In genomic region chr10:95464280-95464679, GRCh38 we compare ENCODE assay signal across 16 cellular contexts.
DNase-seq lines count a peak whose midpoint lies in the region; ATAC-seq, FAIRE-seq and TF ChIP-seq lines count a peak whose summit lies in the region.
"Had no signal": no experiment of that assay in that cellular context is flagged by ENCODE, and none has a peak within 500 bp of the region (broad histone marks: within the 10 kb centered on the region; RNA-seq: fewer than 3 reads in every experiment).

No MANE protein-coding gene starts in this region.

- DNase-seq in heart left ventricle, result no peak
- no peak for DNase-seq in Right ventricle myocardium superior
- peak; percentile 81 for DNase-seq in NCI-H748 (lab: John Stamatoyannopoulos, UW; ENCODE audit: unreplicated experiment)
- no peak for DNase-seq in HepG2 (ENCODE audit: low spot score)
- DNase-seq in tibial artery, result no peak
- no peak for DNase-seq in cortex of kidney (lab: John Stamatoyannopoulos, UW)
- DNase-seq in SIG-M5 (lab: John Stamatoyannopoulos, UW), result no peak
- no peak for DNase-seq in mesenchymal stem cell
- DNase-seq: activated B cell treated with CpG ODN at 0.5 μM for 24 hours; activated CD8-positive, alpha-beta memory T cell treated with anti-CD3 and anti-CD28 coated beads for 24 hours; brain microvascular endothelial cell; islet precursor cell; SJCRH30; stimulated activated CD4-positive, alpha-beta T cell treated with anti-CD3 and anti-CD28 coated beads, Interleukin-2, amount 100 ng/mL, for 48 hours had no signal

- H3K79me2 ChIP-seq in HepG2 (ENCODE audit: insufficient read depth, low read length), result peaks cover 19% of the 10 kb centered on the region

- TF ChIP-seq POLR2A in heart left ventricle (IDR thresholded peaks at IDR 0.05) (no peak), HepG2 (IDR thresholded peaks at IDR 0.05; ENCODE audit: insufficient read depth in 1 of 2, low read depth in 2 of 2, low read length in 2 of 2) (no peak)

- no peak overlapping the region for H2BK5ac ChIP-seq in mesenchymal stem cell (ENCODE audit: low read depth, low read length, poor library complexity, severe bottlenecking)

- TF ChIP-seq RAD21 in HepG2 (CRISPR knock-in tag; IDR thresholded peaks at IDR 0.05), result no peak

- no peak overlapping the region for H3K23ac ChIP-seq in mesenchymal stem cell (ENCODE audit: low read length in 2 of 2)

- ATAC-seq in heart left ventricle, result no peak
- ATAC-seq in Right ventricle myocardium superior (ENCODE audit: poor library complexity), result no peak
- ATAC-seq in HepG2, result no peak
- ATAC-seq: esophagus mucosa had no signal

- POLR2A ChIA-PET in HepG2 (lab: Yijun Ruan, JAX), result no interaction called here

- no peak overlapping the region for H2BK15ac ChIP-seq in mesenchymal stem cell (ENCODE audit: low read depth, poor library complexity, severe bottlenecking)

- CTCF ChIA-PET in HepG2 (lab: Yijun Ruan, JAX; ENCODE audit: low intra/inter-chr PET ratio, low total read pairs), result no interaction called here

- H2BK120ac ChIP-seq in mesenchymal stem cell (ENCODE audit: low read depth, low read length), result no peak overlapping the region

- peaks cover 1% of the 10 kb centered on the region for H3K79me1 ChIP-seq in mesenchymal stem cell (replicated peaks; ENCODE audit: low read length, poor library complexity, severe bottlenecking)

- no peak overlapping the region for H2BK12ac ChIP-seq in mesenchymal stem cell (ENCODE audit: low read length in 2 of 2)

- H3K27ac ChIP-seq in heart left ventricle (peak overlapping the region; percentile 49 to 96 (median 87)), HepG2 (ENCODE audit: extremely low read length, insufficient read depth, low read length) (peak overlapping the region; percentile 27), tibial artery (peak overlapping the region; percentile 87 to 91), mesenchymal stem cell (ENCODE audit: low read length, poor library complexity, severe bottlenecking) (no peak overlapping the region)
- H3K27ac ChIP-seq: brain microvascular endothelial cell, SJCRH30 had no signal

- no TSS peak for BruUV-seq in HepG2 (replicated peaks; lab: Mats Ljungman, UMichigan)

- H3K4me3 ChIP-seq in heart left ventricle, result no peak overlapping the region
- no peak overlapping the region for H3K4me3 ChIP-seq in HepG2 (replicated peaks in 1 of 3; ENCODE audit: insufficient read depth in 1 of 3, low read depth in 2 of 3, low read length in 3 of 3)
- H3K4me3 ChIP-seq in tibial artery, result no peak overlapping the region
- no peak overlapping the region for H3K4me3 ChIP-seq in mesenchymal stem cell (ENCODE audit: insufficient read depth in 1 of 2, low read depth in 1 of 2, low read length in 2 of 2)
- H3K4me3 ChIP-seq: SJCRH30 had no signal

- H3K9me3 ChIP-seq in heart left ventricle (no peaks in the 10 kb centered on the region), HepG2 (ENCODE audit: low read length) (no peaks in the 10 kb centered on the region), tibial artery (no peaks in the 10 kb centered on the region), mesenchymal stem cell (ENCODE audit: control insufficient read depth, low read length) (no peaks in the 10 kb centered on the region)
- H3K9me3 ChIP-seq: SJCRH30 had no signal

- no peak for FAIRE-seq in HepG2 (lab: Jason Lieb, UNC)
- FAIRE-seq: HTR-8/SVneo had no signal

- H3K36me3 ChIP-seq in heart left ventricle, result no peaks in the 10 kb centered on the region
- H3K36me3 ChIP-seq in HepG2 (replicated peaks in 1 of 2; ENCODE audit: control insufficient read depth in 1 of 2, insufficient read depth in 2 of 2, low read length in 2 of 2), result no peaks in the 10 kb centered on the region; a peak in 2 of 5 replicates
- peaks cover 0 to 8% (median 7%) of the 10 kb centered on the region in 3 donors for H3K36me3 ChIP-seq in tibial artery
- no peaks in the 10 kb centered on the region for H3K36me3 ChIP-seq in mesenchymal stem cell (ENCODE audit: control insufficient read depth in 1 of 2, insufficient read depth in 2 of 2, low read depth in 1 of 2, low read length in 2 of 2)
- H3K36me3 ChIP-seq: brain microvascular endothelial cell, SJCRH30 had no signal

- H3K4me1 ChIP-seq in heart left ventricle (peaks cover 0 to 84% (median 48%) of the 10 kb centered on the region in 12 donors), HepG2 (ENCODE audit: insufficient read depth, low read length) (peaks cover 89% of the 10 kb centered on the region), tibial artery (peaks cover 4 to 100% (median 71%) of the 10 kb centered on the region in 4 donors), mesenchymal stem cell (ENCODE audit: control insufficient read depth, insufficient read depth, low read depth, low read length) (peaks cover 8% of the 10 kb centered on the region)

- H2AFZ ChIP-seq in HepG2 (ENCODE audit: low read length) (no peak overlapping the region), mesenchymal stem cell (ENCODE audit: low read depth, low read length) (no peak overlapping the region)

- no peak overlapping the region for H3K14ac ChIP-seq in mesenchymal stem cell (ENCODE audit: low read length in 2 of 2)

- no peak for TF ChIP-seq EP300 in HepG2 (IDR thresholded peaks at IDR 0.05; ENCODE audit: low read depth in 2 of 2, low read length in 2 of 2)
- TF ChIP-seq EP300 in HepG2 (CRISPR knock-in tag; IDR thresholded peaks at IDR 0.05; ENCODE audit: borderline replicate concordance), result no peak

- H3K18ac ChIP-seq in mesenchymal stem cell (ENCODE audit: low read depth in 1 of 2, low read length in 2 of 2), result no peak overlapping the region

- H4K20me1 ChIP-seq in HepG2 (ENCODE audit: insufficient read depth, low read length), result no peaks in the 10 kb centered on the region

- 54 to 68% (median 63%) methylated on average over 5 of the region's 5 CpGs for WGBS in heart left ventricle, 4 donors
- 90% methylated on average over 5 of the region's 5 CpGs for WGBS in HepG2 (ENCODE audit: low lambda C conversion rate)
- 89% methylated on average over 4 of the region's 5 CpGs for WGBS in mesenchymal stem cell

- in situ Hi-C loops in HepG2 (cut with HindIII; ENCODE audit: extremely low pct_ligation_motif_present, low pct_unique_long_range_greater_than_20kb), result no loop called here

- H3K9ac ChIP-seq in HepG2 (ENCODE audit: insufficient read depth, low read depth, low read length) (no peak overlapping the region), mesenchymal stem cell (ENCODE audit: low read length) (no peak overlapping the region)

- H3K27me3 ChIP-seq in heart left ventricle (no peaks in the 10 kb centered on the region), HepG2 (ENCODE audit: control insufficient read depth in 1 of 2, insufficient read depth in 2 of 2, low read length in 2 of 2) (no peaks in the 10 kb centered on the region), tibial artery (no peaks in the 10 kb centered on the region), mesenchymal stem cell (ENCODE audit: control insufficient read depth in 1 of 2, insufficient read depth in 1 of 2, low read length in 2 of 2) (peaks cover 0 to 18% of the 10 kb centered on the region in 2 experiments)
- H3K27me3 ChIP-seq: SJCRH30 had no signal

- H3K4me2 ChIP-seq in HepG2 (ENCODE audit: low read depth, low read length) (no peak overlapping the region), mesenchymal stem cell (ENCODE audit: low read length, poor library complexity, severe bottlenecking) (no peak overlapping the region)

- no peak for TF ChIP-seq CTCF in heart left ventricle (IDR thresholded peaks at IDR 0.05)
- TF ChIP-seq CTCF in HepG2 (CRISPR knock-in tag; IDR thresholded peaks at IDR 0.05), result no peak
- no peak for TF ChIP-seq CTCF in tibial artery (IDR thresholded peaks at IDR 0.05)

- no peak overlapping the region for H4K8ac ChIP-seq in mesenchymal stem cell (ENCODE audit: low read length)

- no peak overlapping the region for H3K4ac ChIP-seq in mesenchymal stem cell (ENCODE audit: low read depth in 1 of 2, low read length in 2 of 2)

- H4K91ac ChIP-seq in mesenchymal stem cell (ENCODE audit: low read length), result no peak overlapping the region

- intact Hi-C loops in heart left ventricle (cut with DNase I), result no loop called here
- intact Hi-C loops in Right ventricle myocardium superior (cut with DNase I), result no loop called here
- intact Hi-C loops in HepG2 (cut with micrococcal nuclease; ENCODE audit: unreplicated experiment), result no loop called here
- intact Hi-C loops in tibial artery (cut with DNase I; ENCODE audit: low total_unique reads), result no loop called here

- H2AK5ac ChIP-seq in mesenchymal stem cell (ENCODE audit: low read length, severe bottlenecking), result no peak overlapping the region

TF ChIP-seq in HepG2, 621 proteins besides CTCF, POLR2A, EP300 and RAD21:
- no peak for TF ChIP-seq ZNF792 (CRISPR knock-in tag; IDR thresholded peaks at IDR 0.05)
